In genomic region chr6:41528409-41528963, GRCh38 we compare ENCODE assay signal across 23 cellular contexts. TPM values are rescaled to one million over a fixed set of nuclear protein-coding genes. Genes with fewer than 3 reads are reported as not detected.
DNase-seq lines count a peak whose midpoint lies in the region; ATAC-seq and TF ChIP-seq lines count a peak whose summit lies in the region.
"Had no signal": no experiment of that assay in that cellular context is flagged by ENCODE, and none has a peak within 500 bp of the region (broad histone marks: within the 10 kb centered on the region; RNA-seq: fewer than 3 reads in every experiment).

No MANE protein-coding gene starts in this region.

- H3K27ac ChIP-seq in coronary artery, result no peak overlapping the region
- no peak overlapping the region for H3K27ac ChIP-seq in OCI-LY7 (ENCODE audit: low read depth, low read length, poor library complexity, severe bottlenecking)
- H3K27ac ChIP-seq: body of pancreas, heart left ventricle, tibial artery had no signal

- no peaks in the 10 kb centered on the region for H3K9me2 ChIP-seq in OCI-LY7 (ENCODE audit: insufficient read depth, low read length)

- H3K9me3 Mint-ChIP-seq in activated CD4-positive, alpha-beta T cell treated with anti-CD3 and anti-CD28 coated beads, Interleukin-2, amount 10 ng/mL, durations not matched to agents 24 days and 14 days, result no peaks in the 10 kb centered on the region
- H3K9me3 Mint-ChIP-seq in naive B cell, result no peaks in the 10 kb centered on the region
- H3K9me3 Mint-ChIP-seq in type B pancreatic cell, result no peaks in the 10 kb centered on the region
- no peaks in the 10 kb centered on the region for H3K9me3 Mint-ChIP-seq in activated T-helper 17 cell treated with anti-CD3 and anti-CD28 coated beads, Interleukin-2, amount 50 U/mL, for 72 hours
- H3K9me3 Mint-ChIP-seq: CD8-positive, alpha-beta T cell; stimulated activated naive CD8-positive, alpha-beta T cell treated with anti-CD3 and anti-CD28 coated beads, Interleukin-15, amount 100 ng/mL, for 72 hours; T-helper 1 cell treated with Interleukin-12 subunit alpha and Interleukin-12 subunit beta and Interleukin-4 antibody, amounts not matched to agents 30 μg/mL and 1 μg/mL, for 36 hours had no signal

- intact Hi-C loops in activated CD4-positive, alpha-beta T cell treated with anti-CD3 and anti-CD28 coated beads, Interleukin-2, amount 10 ng/mL, durations not matched to agents 24 days and 14 days (cut with micrococcal nuclease), result no loop called here
- intact Hi-C loops in OCI-LY7 (cut with micrococcal nuclease; ENCODE audit: unreplicated experiment), result no loop called here

- H3K4me1 Mint-ChIP-seq in activated CD4-positive, alpha-beta T cell treated with anti-CD3 and anti-CD28 coated beads, Interleukin-2, amount 10 ng/mL, durations not matched to agents 24 days and 14 days, result peaks cover 23% of the 10 kb centered on the region
- peaks cover 25 to 67% (median 54%) of the 10 kb centered on the region in 3 donors for H3K4me1 Mint-ChIP-seq in naive B cell
- peaks cover 49% of the 10 kb centered on the region for H3K4me1 Mint-ChIP-seq in type B pancreatic cell (ENCODE audit: unreplicated experiment)
- peaks cover 13% of the 10 kb centered on the region for H3K4me1 Mint-ChIP-seq in activated T-helper 17 cell treated with anti-CD3 and anti-CD28 coated beads, Interleukin-2, amount 50 U/mL, for 72 hours

- H3K4me3 Mint-ChIP-seq in activated CD4-positive, alpha-beta T cell treated with anti-CD3 and anti-CD28 coated beads, Interleukin-2, amount 10 ng/mL, durations not matched to agents 24 days and 14 days, result no peak overlapping the region
- H3K4me3 Mint-ChIP-seq in naive B cell (peak overlapping the region in 3 of 8 donors; percentile 44 to 58 (median 44)), type B pancreatic cell (peak overlapping the region; percentile 40)
- H3K4me3 Mint-ChIP-seq in activated T-helper 17 cell treated with anti-CD3 and anti-CD28 coated beads, Interleukin-2, amount 50 U/mL, for 72 hours, result no peak overlapping the region
- H3K4me3 Mint-ChIP-seq: activated CD8-positive, alpha-beta memory T cell treated with anti-CD3 and anti-CD28 coated beads, Interleukin-2, amount 10 ng/mL, durations not matched to agents 7 days and 5 days; CD8-positive, alpha-beta T cell; stimulated activated naive CD8-positive, alpha-beta T cell treated with anti-CD3 and anti-CD28 coated beads, Interleukin-15, amount 100 ng/mL, for 72 hours; T-helper 1 cell treated with Interleukin-12 subunit alpha and Interleukin-12 subunit beta and Interleukin-4 antibody, amounts not matched to agents 30 μg/mL and 1 μg/mL, for 36 hours had no signal

- no peaks in the 10 kb centered on the region for H3K9me3 ChIP-seq in OCI-LY7 (ENCODE audit: low read length)
- H3K9me3 ChIP-seq: body of pancreas, heart left ventricle, tibial artery had no signal

- H3K4me3 ChIP-seq in coronary artery, result peak overlapping the region; percentile 42
- no peak overlapping the region for H3K4me3 ChIP-seq in OCI-LY7 (ENCODE audit: low read depth, low read length, poor library complexity, severe bottlenecking)
- H3K4me3 ChIP-seq: body of pancreas, heart left ventricle, tibial artery had no signal

- peak overlapping the region; percentile 16 for H3K27ac Mint-ChIP-seq in activated CD4-positive, alpha-beta T cell treated with anti-CD3 and anti-CD28 coated beads, Interleukin-2, amount 10 ng/mL, durations not matched to agents 24 days and 14 days
- H3K27ac Mint-ChIP-seq in naive B cell (peak overlapping the region in 5 of 6 donors; percentile 6 to 87 (median 46)), type B pancreatic cell (no peak overlapping the region)
- no peak overlapping the region for H3K27ac Mint-ChIP-seq in activated T-helper 17 cell treated with anti-CD3 and anti-CD28 coated beads, Interleukin-2, amount 50 U/mL, for 72 hours
- H3K27ac Mint-ChIP-seq: activated CD8-positive, alpha-beta memory T cell treated with anti-CD3 and anti-CD28 coated beads, Interleukin-2, amount 10 ng/mL, durations not matched to agents 7 days and 5 days; CD8-positive, alpha-beta T cell; T-helper 1 cell treated with Interleukin-12 subunit alpha and Interleukin-12 subunit beta and Interleukin-4 antibody, amounts not matched to agents 30 μg/mL and 1 μg/mL, for 36 hours had no signal

- no peak for DNase-seq in activated CD4-positive, alpha-beta T cell treated with anti-CD3 and anti-CD28 coated beads, Interleukin-2, amount 10 ng/mL, durations not matched to agents 24 days and 14 days
- DNase-seq in activated CD4-positive, alpha-beta T cell treated with anti-CD3 and anti-CD28 coated beads for 4 hours, result no peak
- DNase-seq in coronary artery (ENCODE audit: low spot score) (no peak), naive B cell (no peak), type B pancreatic cell (ENCODE audit: extremely low spot score, unreplicated experiment) (no peak), SK-N-DZ (ENCODE audit: low spot score) (no peak), OCI-LY7 (ENCODE audit: low spot score) (no peak)
- DNase-seq: 8988T; activated CD4-positive, alpha-beta T cell treated with anti-CD3 and anti-CD28 coated beads, Interleukin-2, amount 50 U/mL, for 1 hour; activated CD8-positive, alpha-beta memory T cell treated with anti-CD3 and anti-CD28 coated beads, Interleukin-2, amount 10 ng/mL, durations not matched to agents 7 days and 5 days; activated naive CD4-positive, alpha-beta T cell; activated T-cell treated with anti-CD3 and anti-CD28 coated beads, Interleukin-2, amount 50 U/mL, for 48 hours; CD8-positive, alpha-beta T cell; heart left ventricle; NCI-H1105 treated with DMSO at 0.1 percent for 48 hours; NCI-H2029 treated with DMSO at 0.1 percent for 48 hours; NCI-H446; nucleus accumbens; stimulated activated naive CD8-positive, alpha-beta T cell treated with anti-CD3 and anti-CD28 coated beads, Interleukin-15, amount 100 ng/mL, for 72 hours; tibial artery had no signal

- POLR2A ChIA-PET in OCI-LY7 (lab: Charles Lee), result no interaction called here

- H2AFZ ChIP-seq in OCI-LY7 (ENCODE audit: low read length), result no peak overlapping the region

- no peak for ATAC-seq in naive B cell (ENCODE audit: low read depth in 2 of 2)
- no peak for ATAC-seq in activated T-helper 17 cell treated with anti-CD3 and anti-CD28 coated beads, Interleukin-2, amount 50 U/mL, for 72 hours (replicated peaks)
- ATAC-seq: activated CD8-positive, alpha-beta memory T cell treated with anti-CD3 and anti-CD28 coated beads, Interleukin-2, amount 10 ng/mL, durations not matched to agents 7 days and 5 days; body of pancreas; CD8-positive, alpha-beta T cell; heart left ventricle; stimulated activated naive CD8-positive, alpha-beta T cell treated with anti-CD3 and anti-CD28 coated beads, Interleukin-15, amount 100 ng/mL, for 72 hours had no signal

- H3K36me3 Mint-ChIP-seq in activated CD4-positive, alpha-beta T cell treated with anti-CD3 and anti-CD28 coated beads, Interleukin-2, amount 10 ng/mL, durations not matched to agents 24 days and 14 days (ENCODE audit: low read depth), result peaks cover 2% of the 10 kb centered on the region
- H3K36me3 Mint-ChIP-seq in naive B cell (no peaks in the 10 kb centered on the region), type B pancreatic cell (no peaks in the 10 kb centered on the region)
- no peaks in the 10 kb centered on the region for H3K36me3 Mint-ChIP-seq in activated T-helper 17 cell treated with anti-CD3 and anti-CD28 coated beads, Interleukin-2, amount 50 U/mL, for 72 hours (ENCODE audit: low read depth)
- H3K36me3 Mint-ChIP-seq: activated CD8-positive, alpha-beta memory T cell treated with anti-CD3 and anti-CD28 coated beads, Interleukin-2, amount 10 ng/mL, durations not matched to agents 7 days and 5 days; CD8-positive, alpha-beta T cell had no signal

- CTCF ChIA-PET in OCI-LY7 (lab: Charles Lee; ENCODE audit: unreplicated experiment), result no interaction called here

- H4K20me1 ChIP-seq in OCI-LY7 (ENCODE audit: insufficient read depth, low read length), result no peaks in the 10 kb centered on the region

- no peak overlapping the region for H3K4me2 ChIP-seq in OCI-LY7 (ENCODE audit: low read length)

- TF ChIP-seq CTCF in coronary artery (IDR thresholded peaks at IDR 0.05) (no peak), type B pancreatic cell (conservative IDR thresholded peaks at IDR 0.05) (no peak), OCI-LY7 (conservative IDR thresholded peaks at IDR 0.05; ENCODE audit: low read length) (no peak)

- H3K36me3 ChIP-seq in OCI-LY7 (ENCODE audit: insufficient read depth, low read length), result no peaks in the 10 kb centered on the region
- H3K36me3 ChIP-seq: heart left ventricle, tibial artery had no signal

- BruUV-seq in OCI-LY7 (replicated peaks; lab: Mats Ljungman, UMichigan), result no TSS peak

- H3K4me1 ChIP-seq in OCI-LY7 (ENCODE audit: insufficient read depth, low read length, poor library complexity, severe bottlenecking), result peaks cover 12% of the 10 kb centered on the region

- no peaks in the 10 kb centered on the region for H3K79me2 ChIP-seq in OCI-LY7 (ENCODE audit: insufficient read depth, low read depth, low read length)

- H3K27me3 Mint-ChIP-seq in activated CD4-positive, alpha-beta T cell treated with anti-CD3 and anti-CD28 coated beads, Interleukin-2, amount 10 ng/mL, durations not matched to agents 24 days and 14 days, result peaks cover 63% of the 10 kb centered on the region
- H3K27me3 Mint-ChIP-seq in naive B cell (peaks cover 18 to 40% (median 31%) of the 10 kb centered on the region in 3 donors), type B pancreatic cell (peaks cover 19% of the 10 kb centered on the region)
- peaks cover 14% of the 10 kb centered on the region for H3K27me3 Mint-ChIP-seq in activated T-helper 17 cell treated with anti-CD3 and anti-CD28 coated beads, Interleukin-2, amount 50 U/mL, for 72 hours

RNA-seq across cellular contexts. Expression of gene FOXP4, which starts 17.7 kb away (rescaled TPM):
- 16.9 and 17.6 TPM in 2 replicates for total RNA-seq in activated CD4-positive, alpha-beta T cell treated with anti-CD3 and anti-CD28 coated beads, Interleukin-2, amount 10 ng/mL, durations not matched to agents 24 days and 14 days
- polyA plus RNA-seq in naive B cell (ENCODE audit: low read depth in 6 of 6), result 1 to 10 TPM in 5 of 6 donors, under 1 TPM in 1; 0.55 to 4.7 (median 2.2) TPM
- total RNA-seq in type B pancreatic cell (ENCODE audit: low replicate concordance) (62.2 and 100 TPM in 2 replicates), OCI-LY7 (2022) (26.3 and 26.7 TPM in 2 replicates)
- 10 to 100 TPM in 1 of 2 donors, 1 to 10 TPM in 1; 8.7 to 11.6 TPM for total RNA-seq in activated T-helper 17 cell treated with anti-CD3 and anti-CD28 coated beads, Interleukin-2, amount 50 U/mL, for 72 hours
- polyA plus RNA-seq in SK-N-DZ (2014; cell fraction: cytosol; rRNA removed), result 5.3 and 8.4 TPM in 2 replicates
- 2.2 and 3.9 TPM in 2 replicates for polyA plus RNA-seq in SK-N-DZ (2014; cell fraction: nucleus; rRNA removed)
- 5.1 and 6.3 TPM in 2 replicates for total RNA-seq in OCI-LY7 (2014; rRNA removed; shearing (Covaris generic))

Comparison
In these comparisons a context has a peak if more than half of its experiments do, and no peak if none do; other contexts are left out.
1. H3K27ac Mint-ChIP-seq: peak in activated CD4-positive, alpha-beta T cell treated with anti-CD3 and anti-CD28 coated beads, Interleukin-2, amount 10 ng/mL, durations not matched to agents 24 days and 14 days (single experiment) and naive B cell (5 of 6); none in type B pancreatic cell (single experiment) and activated T-helper 17 cell treated with anti-CD3 and anti-CD28 coated beads, Interleukin-2, amount 50 U/mL, for 72 hours (single experiment).